Comparison of ENCODE assay signal across 1 cellular context in genomic region chr7:97971120-97971989, GRCh38.
A peak's percentile ranks its signal among the peaks of the same experiment; 100 is the strongest.
TF ChIP-seq lines count a peak whose summit lies in the region.

No MANE protein-coding gene starts in this region.

TF ChIP-seq in HepG2, 621 proteins besides CTCF, POLR2A, EP300 and RAD21 (continued from another document):
- TF ChIP-seq ZHX1 (CRISPR knock-in tag; IDR thresholded peaks at IDR 0.05; ENCODE audit: low read depth) (0 out of 2 replicates have a peak, but pooled peaks have one; percentile 0), ZNF350 (CRISPR knock-in tag; IDR thresholded peaks at IDR 0.05; ENCODE audit: borderline replicate concordance, low read depth) (no peak), FOXK2 (IDR thresholded peaks at IDR 0.05) (0 out of 2 replicates have a peak, but pooled peaks have one; percentile 21), MEIS2 (CRISPR knock-in tag; IDR thresholded peaks at IDR 0.05) (0 out of 2 replicates have a peak, but pooled peaks have one; percentile 8), SRSF9 (IDR thresholded peaks at IDR 0.05; ENCODE audit: borderline replicate concordance, insufficient read depth, low read depth, low read length, poor library complexity, severe bottlenecking) (no peak), ZFP62 (CRISPR knock-in tag; IDR thresholded peaks at IDR 0.05) (no peak), ZNF784 (CRISPR knock-in tag; IDR thresholded peaks at IDR 0.05; ENCODE audit: borderline replicate concordance) (0 out of 2 replicates have a peak, but pooled peaks have one; percentile 8), ZNF747 (CRISPR knock-in tag; IDR thresholded peaks at IDR 0.05; ENCODE audit: borderline replicate concordance) (no peak), ONECUT2 (CRISPR knock-in tag; IDR thresholded peaks at IDR 0.05) (no peak), SOX13 (IDR thresholded peaks at IDR 0.05) (no peak), SOX13 (CRISPR knock-in tag; conservative IDR thresholded peaks at IDR 0.05 in 1 of 2, IDR thresholded peaks at IDR 0.05 in 1 of 2) (0 out of 4 replicates have a peak, but pooled peaks of 1 of the 2 experiments have one; percentile 5)
TF ChIP-seq in HepG2: peak in this region for 34.
